Comparison of ENCODE assay signal across 1 cellular context in the genomic region with DNA sequence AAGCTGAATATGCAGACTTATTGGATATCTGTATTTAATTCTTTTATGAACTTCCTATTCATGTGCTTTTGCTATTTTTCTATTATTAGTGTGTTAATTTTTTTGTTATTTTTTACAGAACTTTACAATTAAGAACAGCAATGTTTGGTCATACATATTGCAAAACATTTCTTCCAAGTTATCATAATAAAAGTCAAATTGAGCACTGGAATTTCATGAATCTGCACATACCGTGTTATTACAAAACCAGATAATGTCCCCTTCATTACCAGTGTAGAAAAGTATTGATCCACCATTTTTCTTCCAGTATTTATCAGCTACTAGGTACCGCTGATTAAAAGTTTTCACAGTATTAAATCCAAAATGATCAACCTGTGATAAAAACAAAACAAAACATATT.
TF ChIP-seq lines count a peak whose summit lies in the region.

No MANE protein-coding gene starts in this region.

TF ChIP-seq in IMR-90, 13 proteins besides CTCF, POLR2A, EP300 and RAD21 (continued from another document):
- TF ChIP-seq, protein P1, sequence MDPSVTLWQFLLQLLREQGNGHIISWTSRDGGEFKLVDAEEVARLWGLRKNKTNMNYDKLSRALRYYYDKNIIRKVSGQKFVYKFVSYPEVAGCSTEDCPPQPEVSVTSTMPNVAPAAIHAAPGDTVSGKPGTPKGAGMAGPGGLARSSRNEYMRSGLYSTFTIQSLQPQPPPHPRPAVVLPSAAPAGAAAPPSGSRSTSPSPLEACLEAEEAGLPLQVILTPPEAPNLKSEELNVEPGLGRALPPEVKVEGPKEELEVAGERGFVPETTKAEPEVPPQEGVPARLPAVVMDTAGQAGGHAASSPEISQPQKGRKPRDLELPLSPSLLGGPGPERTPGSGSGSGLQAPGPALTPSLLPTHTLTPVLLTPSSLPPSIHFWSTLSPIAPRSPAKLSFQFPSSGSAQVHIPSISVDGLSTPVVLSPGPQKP (IDR thresholded peaks at IDR 0.05; ENCODE audit: borderline replicate concordance, low read depth, low read length): no peak
- TF ChIP-seq BHLHE40 (IDR thresholded peaks at IDR 0.05; ENCODE audit: low read depth, low read length): no peak
- no peak for TF ChIP-seq MAZ (IDR thresholded peaks at IDR 0.05; ENCODE audit: borderline replicate concordance, low read depth, low read length)
- TF ChIP-seq SMC3 (IDR thresholded peaks at IDR 0.05; ENCODE audit: low read depth, low read length): no peak
- no peak for TF ChIP-seq CEBPB (IDR thresholded peaks at IDR 0.05; ENCODE audit: low read depth, low read length)
- TF ChIP-seq FOS (IDR thresholded peaks at IDR 0.05; ENCODE audit: low read depth, low read length): no peak
- TF ChIP-seq MXI1 (IDR thresholded peaks at IDR 0.05; ENCODE audit: borderline replicate concordance, low read depth, low read length): no peak
TF ChIP-seq in IMR-90: peak in this region for 0.
